ENCODE assay signal across 22 cellular contexts in the genomic region with DNA sequence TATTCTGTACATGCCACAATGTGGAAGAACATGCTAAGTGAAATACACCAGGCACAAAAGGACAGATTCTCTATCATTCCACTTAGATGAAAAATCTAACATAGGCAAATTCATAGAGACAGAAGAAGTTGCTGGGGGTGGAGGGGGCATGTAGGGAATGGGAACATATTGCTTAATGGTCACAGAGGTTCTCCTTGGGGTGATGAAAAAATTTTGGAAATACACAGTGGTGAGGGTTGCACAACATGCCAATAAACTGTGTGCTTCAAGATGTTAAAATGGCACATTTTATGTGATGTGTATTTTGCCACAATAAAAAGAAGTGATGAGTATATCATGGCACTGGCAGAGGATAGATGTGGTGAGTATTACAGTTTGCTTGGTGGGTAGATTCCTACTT.
DNase-seq lines count a peak whose midpoint lies in the region; ATAC-seq and TF ChIP-seq lines count a peak whose summit lies in the region.
"Had no signal": no experiment of that assay in that cellular context is flagged by ENCODE, and none has a peak within 500 bp of the region (broad histone marks: within the 10 kb centered on the region; RNA-seq: fewer than 3 reads in every experiment).

No MANE protein-coding gene starts in this region.

- no peaks in the 10 kb centered on the region for H3K36me3 ChIP-seq in osteoblast (ENCODE audit: insufficient read depth, low read length)
- no peaks in the 10 kb centered on the region for H3K36me3 ChIP-seq in hepatocyte (replicated peaks; ENCODE audit: insufficient read depth, low read depth)

- DNase-seq in AG10803 (ENCODE audit: low read depth) (peak; percentile 92), HCEC 1CT (peak; percentile 48), osteoblast (ENCODE audit: insufficient read length, low spot score, missing footprints) (peak; percentile 48), NCI-H128 (lab: John Stamatoyannopoulos, UW; ENCODE audit: unreplicated experiment) (no peak), NCI-H82 (lab: John Stamatoyannopoulos, UW) (no peak), hepatocyte (ENCODE audit: low spot score) (no peak)
- no peak for DNase-seq in effector memory CD8-positive, alpha-beta T cell
- no peak for DNase-seq in activated naive CD8-positive, alpha-beta T cell treated with anti-CD3 and anti-CD28 coated beads for 36 hours
- DNase-seq: activated CD4-positive, alpha-beta T cell treated with anti-CD3 and anti-CD28 coated beads, Interleukin-2, amount 50 U/mL, for 48 hours; activated naive CD4-positive, alpha-beta T cell treated with Interleukin-2 at 50 U/mL for 16 hours; activated T-cell treated with anti-CD3 and anti-CD28 coated beads, Interleukin-2, amount 50 U/mL, for 1 hour; aorta; COR-L47; KG1; naive thymus-derived CD8-positive, alpha-beta T cell; NCI-H1105; NCI-H2107; stimulated activated CD4-positive, alpha-beta T cell treated with anti-CD3 and anti-CD28 coated beads, Interleukin-2, amount 100 ng/mL, for 48 hours; WERI-Rb-1 had no signal

- H3K9me3 ChIP-seq in osteoblast (ENCODE audit: low read depth, low read length) (no peaks in the 10 kb centered on the region), hepatocyte (ENCODE audit: low read depth) (no peaks in the 10 kb centered on the region)

- H3K27me3 Mint-ChIP-seq in effector memory CD8-positive, alpha-beta T cell, result no peaks in the 10 kb centered on the region
- H3K27me3 Mint-ChIP-seq in activated naive CD8-positive, alpha-beta T cell treated with anti-CD3 and anti-CD28 coated beads for 36 hours, result no peaks in the 10 kb centered on the region
- H3K27me3 Mint-ChIP-seq: naive thymus-derived CD8-positive, alpha-beta T cell had no signal

- H3K79me2 ChIP-seq in osteoblast (ENCODE audit: insufficient read depth, low read length), result no peaks in the 10 kb centered on the region
- H3K79me2 ChIP-seq in hepatocyte, result no peaks in the 10 kb centered on the region
- H3K79me2 ChIP-seq: parathyroid adenoma had no signal

- H2AFZ ChIP-seq in osteoblast (ENCODE audit: low read length) (no peak overlapping the region), hepatocyte (no peak overlapping the region)
- H2AFZ ChIP-seq: parathyroid adenoma had no signal

- H3K27ac ChIP-seq in osteoblast (ENCODE audit: low read depth, low read length) (peak overlapping the region; percentile 61), hepatocyte (no peak overlapping the region)
- H3K27ac ChIP-seq: parathyroid adenoma had no signal

- no peaks in the 10 kb centered on the region for H3K27me3 ChIP-seq in osteoblast (ENCODE audit: insufficient read depth, low read length)
- H3K27me3 ChIP-seq in hepatocyte, result no peaks in the 10 kb centered on the region

- TF ChIP-seq CTCF in AG10803 (conservative IDR thresholded peaks at IDR 0.05; ENCODE audit: low read length) (no peak), osteoblast (IDR thresholded peaks at IDR 0.05; ENCODE audit: extremely low read depth, low read depth, low read length) (no peak), hepatocyte (IDR thresholded peaks at IDR 0.05; ENCODE audit: poor library complexity) (no peak)

- H3K9me2 ChIP-seq in hepatocyte (replicated peaks; ENCODE audit: insufficient read depth), result no peaks in the 10 kb centered on the region

- H3K4me1 Mint-ChIP-seq in effector memory CD8-positive, alpha-beta T cell (ENCODE audit: low read depth in 2 of 2), result peaks cover 10 to 17% of the 10 kb centered on the region in 2 donors
- peaks cover 16% of the 10 kb centered on the region for H3K4me1 Mint-ChIP-seq in activated naive CD8-positive, alpha-beta T cell treated with anti-CD3 and anti-CD28 coated beads for 36 hours

- H3K27ac Mint-ChIP-seq in effector memory CD8-positive, alpha-beta T cell, result peak overlapping the region; percentile 26 to 87
- no peak overlapping the region for H3K27ac Mint-ChIP-seq in activated naive CD8-positive, alpha-beta T cell treated with anti-CD3 and anti-CD28 coated beads for 36 hours
- H3K27ac Mint-ChIP-seq: T-helper 1 cell treated with Interleukin-12 subunit alpha and Interleukin-12 subunit beta and Interleukin-4 antibody, amounts not matched to agents 30 μg/mL and 1 μg/mL, for 36 hours had no signal

- H3K4me3 ChIP-seq in AG10803 (ENCODE audit: low read length) (no peak overlapping the region), osteoblast (ENCODE audit: insufficient read depth, low read length) (no peak overlapping the region), hepatocyte (no peak overlapping the region)

- H3K36me3 Mint-ChIP-seq in effector memory CD8-positive, alpha-beta T cell (ENCODE audit: insufficient read depth), result peaks cover 6% of the 10 kb centered on the region
- peaks cover 12% of the 10 kb centered on the region for H3K36me3 Mint-ChIP-seq in activated naive CD8-positive, alpha-beta T cell treated with anti-CD3 and anti-CD28 coated beads for 36 hours

- no peak overlapping the region for H3K4me2 ChIP-seq in osteoblast (ENCODE audit: insufficient read depth, low read length)
- no peak overlapping the region for H3K4me2 ChIP-seq in hepatocyte

- H3K4me3 Mint-ChIP-seq in effector memory CD8-positive, alpha-beta T cell, result no peak overlapping the region
- no peak overlapping the region for H3K4me3 Mint-ChIP-seq in activated naive CD8-positive, alpha-beta T cell treated with anti-CD3 and anti-CD28 coated beads for 36 hours
- H3K4me3 Mint-ChIP-seq: naive thymus-derived CD8-positive, alpha-beta T cell; T-helper 1 cell treated with Interleukin-12 subunit alpha and Interleukin-12 subunit beta and Interleukin-4 antibody, amounts not matched to agents 30 μg/mL and 1 μg/mL, for 36 hours had no signal

- H3K4me1 ChIP-seq in osteoblast (ENCODE audit: insufficient read depth, low read length), result peaks cover 48% of the 10 kb centered on the region
- peaks cover 12% of the 10 kb centered on the region for H3K4me1 ChIP-seq in hepatocyte (ENCODE audit: insufficient read depth)

- H3K9me3 Mint-ChIP-seq in effector memory CD8-positive, alpha-beta T cell, result no peaks in the 10 kb centered on the region
- no peaks in the 10 kb centered on the region for H3K9me3 Mint-ChIP-seq in activated naive CD8-positive, alpha-beta T cell treated with anti-CD3 and anti-CD28 coated beads for 36 hours
- H3K9me3 Mint-ChIP-seq: naive thymus-derived CD8-positive, alpha-beta T cell; T-helper 1 cell treated with Interleukin-12 subunit alpha and Interleukin-12 subunit beta and Interleukin-4 antibody, amounts not matched to agents 30 μg/mL and 1 μg/mL, for 36 hours had no signal

- no peak for ATAC-seq in effector memory CD8-positive, alpha-beta T cell (replicated peaks)
- ATAC-seq: esophagus mucosa; naive thymus-derived CD8-positive, alpha-beta T cell had no signal

- H4K20me1 ChIP-seq in osteoblast (ENCODE audit: insufficient read depth, low read length) (no peaks in the 10 kb centered on the region), hepatocyte (ENCODE audit: insufficient read depth, poor library complexity, severe bottlenecking) (no peaks in the 10 kb centered on the region)

Comparison
In these comparisons a context has a peak if more than half of its experiments do, and no peak if none do; other contexts are left out.
1. DNase-seq: peak in AG10803 (single experiment), HCEC 1CT (single experiment) and osteoblast (single experiment); none in effector memory CD8-positive, alpha-beta T cell (0 of 3), NCI-H128 (single experiment), NCI-H82 (single experiment), activated naive CD8-positive, alpha-beta T cell treated with anti-CD3 and anti-CD28 coated beads for 36 hours (single experiment) and hepatocyte (single experiment).